In genomic region chr18:76340410-76340809, GRCh38 we compare ENCODE assay signal across 27 cellular contexts.
A peak's percentile ranks its signal among the peaks of the same experiment; 100 is the strongest.
DNase-seq lines count a peak whose midpoint lies in the region; FAIRE-seq and TF ChIP-seq lines count a peak whose summit lies in the region.
"Had no signal": no experiment of that assay in that cellular context is flagged by ENCODE, and none has a peak within 500 bp of the region (broad histone marks: within the 10 kb centered on the region; RNA-seq: fewer than 3 reads in every experiment).

No MANE protein-coding gene starts in this region.

- TF ChIP-seq POLR2A in esophagus muscularis mucosa (IDR thresholded peaks at IDR 0.05; ENCODE audit: low read depth), result no peak
- no peak for TF ChIP-seq POLR2A in lower leg skin (IDR thresholded peaks at IDR 0.05)

- CTCF ChIA-PET in Caco-2 (lab: Charles Lee), result no interaction called here

- TF ChIP-seq EP300 in esophagus muscularis mucosa (IDR thresholded peaks at IDR 0.05), result no peak

- H3K4me3 Mint-ChIP-seq in Caco-2 (ENCODE audit: unreplicated experiment), result no peak overlapping the region
- H3K4me3 Mint-ChIP-seq in activated T-helper 1 cell treated with anti-CD3 and anti-CD28 coated beads, Interleukin-12 subunit alpha, Interleukin-12 subunit beta, Interleukin-2, Interleukin-4 antibody, amounts not matched to agents 30 ng/mL and 10 ng/mL and 1 ng/mL, durations not matched to agents 14 hours and 24 hours and 36 hours, result no peak overlapping the region
- H3K4me3 Mint-ChIP-seq: B cell; CD14-positive monocyte; CD4-positive, alpha-beta memory T cell; CD4-positive, CD25-positive, alpha-beta regulatory T cell; CD8-positive, alpha-beta memory T cell had no signal

- no peak overlapping the region for H3K27ac ChIP-seq in esophagus muscularis mucosa (replicated peaks in 1 of 4)

- no peak overlapping the region for H3K4me3 ChIP-seq in esophagus muscularis mucosa
- H3K4me3 ChIP-seq in lower leg skin (ENCODE audit: low read depth, poor library complexity, severe bottlenecking), result no peak overlapping the region
- no peak overlapping the region for H3K4me3 ChIP-seq in Caco-2 (ENCODE audit: low read depth, low read length)
- H3K4me3 ChIP-seq: GM12878 had no signal

- H3K9me3 Mint-ChIP-seq in Caco-2 (ENCODE audit: unreplicated experiment), result no peaks in the 10 kb centered on the region
- no peaks in the 10 kb centered on the region for H3K9me3 Mint-ChIP-seq in activated T-helper 1 cell treated with anti-CD3 and anti-CD28 coated beads, Interleukin-12 subunit alpha, Interleukin-12 subunit beta, Interleukin-2, Interleukin-4 antibody, amounts not matched to agents 30 ng/mL and 10 ng/mL and 1 ng/mL, durations not matched to agents 14 hours and 24 hours and 36 hours

- H3K4me1 ChIP-seq in esophagus muscularis mucosa, result no peaks in the 10 kb centered on the region
- no peaks in the 10 kb centered on the region for H3K4me1 ChIP-seq in Caco-2

- BruUV-seq in Caco-2 (replicated peaks; lab: Mats Ljungman, UMichigan), result no TSS peak

- TF ChIP-seq CTCF in D721Med (IDR thresholded peaks at IDR 0.05; ENCODE audit: insufficient read depth, missing control alignments) (no peak), esophagus muscularis mucosa (IDR thresholded peaks at IDR 0.05) (no peak), lower leg skin (IDR thresholded peaks at IDR 0.05) (no peak), Caco-2 (IDR thresholded peaks at IDR 0.05; ENCODE audit: insufficient read depth in 1 of 2, low read depth in 1 of 2, low read length in 1 of 2, severe bottlenecking in 1 of 2, unreplicated experiment in 1 of 2) (no peak)

- H3K9me3 ChIP-seq in esophagus muscularis mucosa (peaks cover 0 to 15% (median 7%) of the 10 kb centered on the region in 4 donors), Caco-2 (no peaks in the 10 kb centered on the region)

- H3K27ac Mint-ChIP-seq in Caco-2 (ENCODE audit: unreplicated experiment), result no peak overlapping the region
- no peak overlapping the region for H3K27ac Mint-ChIP-seq in activated T-helper 1 cell treated with anti-CD3 and anti-CD28 coated beads, Interleukin-12 subunit alpha, Interleukin-12 subunit beta, Interleukin-2, Interleukin-4 antibody, amounts not matched to agents 30 ng/mL and 10 ng/mL and 1 ng/mL, durations not matched to agents 14 hours and 24 hours and 36 hours
- H3K27ac Mint-ChIP-seq: B cell; CD14-positive monocyte; CD4-positive, alpha-beta memory T cell; CD4-positive, CD25-positive, alpha-beta regulatory T cell; CD8-positive, alpha-beta memory T cell had no signal

- POLR2A ChIA-PET in Caco-2 (lab: Charles Lee), result no interaction called here

- H3K4me1 Mint-ChIP-seq in Caco-2 (ENCODE audit: low read depth, unreplicated experiment), result no peaks in the 10 kb centered on the region
- H3K4me1 Mint-ChIP-seq in activated T-helper 1 cell treated with anti-CD3 and anti-CD28 coated beads, Interleukin-12 subunit alpha, Interleukin-12 subunit beta, Interleukin-2, Interleukin-4 antibody, amounts not matched to agents 30 ng/mL and 10 ng/mL and 1 ng/mL, durations not matched to agents 14 hours and 24 hours and 36 hours (ENCODE audit: low read depth), result no peaks in the 10 kb centered on the region
- H3K4me1 Mint-ChIP-seq: B cell; CD4-positive, alpha-beta memory T cell; CD4-positive, CD25-positive, alpha-beta regulatory T cell; CD8-positive, alpha-beta memory T cell had no signal

- H3K27me3 Mint-ChIP-seq in Caco-2 (ENCODE audit: insufficient read depth, unreplicated experiment), result peaks cover 8% of the 10 kb centered on the region
- peaks cover 3% of the 10 kb centered on the region for H3K27me3 Mint-ChIP-seq in activated T-helper 1 cell treated with anti-CD3 and anti-CD28 coated beads, Interleukin-12 subunit alpha, Interleukin-12 subunit beta, Interleukin-2, Interleukin-4 antibody, amounts not matched to agents 30 ng/mL and 10 ng/mL and 1 ng/mL, durations not matched to agents 14 hours and 24 hours and 36 hours (ENCODE audit: insufficient read depth)
- H3K27me3 Mint-ChIP-seq: B cell; CD4-positive, CD25-positive, alpha-beta regulatory T cell had no signal

- H3K36me3 Mint-ChIP-seq in Caco-2 (ENCODE audit: insufficient read depth, unreplicated experiment), result no peaks in the 10 kb centered on the region
- no peaks in the 10 kb centered on the region for H3K36me3 Mint-ChIP-seq in activated T-helper 1 cell treated with anti-CD3 and anti-CD28 coated beads, Interleukin-12 subunit alpha, Interleukin-12 subunit beta, Interleukin-2, Interleukin-4 antibody, amounts not matched to agents 30 ng/mL and 10 ng/mL and 1 ng/mL, durations not matched to agents 14 hours and 24 hours and 36 hours (ENCODE audit: low read depth)
- H3K36me3 Mint-ChIP-seq: CD14-positive monocyte; CD4-positive, alpha-beta memory T cell; CD4-positive, CD25-positive, alpha-beta regulatory T cell; CD8-positive, alpha-beta memory T cell had no signal

- intact Hi-C loops in esophagus muscularis mucosa (cut with DNase I) (no loop called here), lower leg skin (cut with DNase I; ENCODE audit: low total_unique reads) (no loop called here), Caco-2 (cut with micrococcal nuclease; ENCODE audit: unreplicated experiment) (no loop called here)
- intact Hi-C loops in activated T-helper 1 cell treated with anti-CD3 and anti-CD28 coated beads, Interleukin-12 subunit alpha, Interleukin-12 subunit beta, Interleukin-2, Interleukin-4 antibody, amounts not matched to agents 30 ng/mL and 10 ng/mL and 1 ng/mL, durations not matched to agents 14 hours and 24 hours and 36 hours (cut with micrococcal nuclease), result no loop called here

- H3K36me3 ChIP-seq in esophagus muscularis mucosa (no peaks in the 10 kb centered on the region), Caco-2 (ENCODE audit: control insufficient read depth, insufficient read depth, low read length) (no peaks in the 10 kb centered on the region)

- no peak for DNase-seq in D721Med (ENCODE audit: insufficient read length, low spot score)
- DNase-seq in esophagus muscularis mucosa (ENCODE audit: extremely low spot score), result peak; percentile 68
- no peak for DNase-seq in lower leg skin (ENCODE audit: low spot score in 2 of 2)
- DNase-seq in Caco-2, result no peak
- no peak for DNase-seq in activated T-helper 1 cell treated with anti-CD3 and anti-CD28 coated beads, Interleukin-12 subunit alpha, Interleukin-12 subunit beta, Interleukin-2, Interleukin-4 antibody, amounts not matched to agents 30 ng/mL and 10 ng/mL and 1 ng/mL, durations not matched to agents 14 hours and 24 hours and 36 hours (ENCODE audit: low spot score)
- DNase-seq: 8988T; ACHN; AML-193; C1 segment of cervical spinal cord; Calu3; CD4-positive, alpha-beta memory T cell; CD4-positive, CD25-positive, alpha-beta regulatory T cell; CD8-positive, alpha-beta memory T cell; COR-L47; DMS 273 treated with DMSO at 0.1 percent for 48 hours; DMS153; DMS53; DMS79; DND-41; EL; GDM1 had no signal

- peak; percentile 75 for FAIRE-seq in D721Med (lab: Jason Lieb, UNC)
- FAIRE-seq: A204.1, GM12878, GM12892, GM18507 had no signal

- H3K27me3 ChIP-seq in esophagus muscularis mucosa (no peaks in the 10 kb centered on the region), Caco-2 (replicated peaks; ENCODE audit: control insufficient read depth, insufficient read depth, low read length) (no peaks in the 10 kb centered on the region)

- WGBS in esophagus muscularis mucosa, result 88% methylated on average over 2 of the region's 2 CpGs
- WGBS in lower leg skin, 2 donors, result 80 to 88% methylated on average over 2 of the region's 2 CpGs
